In the genomic region with DNA sequence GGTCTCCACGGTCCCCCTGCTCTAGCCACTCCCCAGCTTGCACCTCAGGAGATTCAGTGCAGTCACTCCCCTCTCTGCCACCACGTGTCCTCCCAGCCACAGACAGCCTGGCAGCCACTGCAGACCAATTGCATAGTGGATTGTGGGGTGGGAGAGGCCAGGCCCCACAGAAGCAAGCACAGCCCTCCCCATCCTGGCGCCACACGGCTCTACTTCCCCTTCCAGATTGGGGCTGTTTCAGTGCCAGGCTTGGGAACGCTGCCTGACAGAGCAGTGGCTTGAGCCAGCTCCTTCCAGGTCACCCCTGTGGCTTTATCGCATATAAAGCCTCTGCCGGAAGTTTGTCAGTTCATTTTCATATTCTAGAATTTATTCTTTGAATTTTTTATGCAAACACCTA, we compare ENCODE assay signal across 8 cellular contexts.
A peak's percentile ranks its signal among the peaks of the same experiment; 100 is the strongest.
DNase-seq lines count a peak whose midpoint lies in the region; ATAC-seq, FAIRE-seq and TF ChIP-seq lines count a peak whose summit lies in the region.

No MANE protein-coding gene starts in this region.

- no peak for TF ChIP-seq CTCF in ascending aorta (IDR thresholded peaks at IDR 0.05)
- TF ChIP-seq CTCF in D721Med (IDR thresholded peaks at IDR 0.05; ENCODE audit: insufficient read depth, missing control alignments): no peak

- peak overlapping the region in 1 of 2 donors; percentile 46 for H3K4me3 ChIP-seq in ascending aorta

- ATAC-seq in GM19438 (IDR thresholded peaks at IDR 0.05; ENCODE audit: low read depth, unreplicated experiment) (peak; percentile 39), HG03354 (IDR thresholded peaks at IDR 0.05; ENCODE audit: poor library complexity, severe bottlenecking, unreplicated experiment) (peak; percentile 33), sciatic nerve (peak; percentile 42)

- peaks cover 7 to 20% of the 10 kb centered on the region in 2 donors for H3K4me1 ChIP-seq in ascending aorta

- intact Hi-C loops in ascending aorta (cut with DNase I): loop anchor here (2.0 kb wide), 1 partner anchor 26 kb away; no protein-coding TSS in a partner anchor
- intact Hi-C loops in sciatic nerve (cut with DNase I): no loop called here

- no peaks in the 10 kb centered on the region for H3K27me3 ChIP-seq in ascending aorta

- peak overlapping the region; percentile 73 to 77 for H3K27ac ChIP-seq in ascending aorta

- H3K9me3 ChIP-seq in ascending aorta: no peaks in the 10 kb centered on the region

- H3K36me3 ChIP-seq in ascending aorta: no peaks in the 10 kb centered on the region

- DNase-seq in ascending aorta (ENCODE audit: low spot score in 2 of 2) (peak in 1 of 2 donors; percentile 76), sciatic nerve (ENCODE audit: low spot score) (no peak), 8988T (no peak), D721Med (ENCODE audit: insufficient read length, low spot score) (no peak), middle frontal gyrus (ENCODE audit: extremely low spot score, low spot score) (no peak)
- no peak for DNase-seq in activated naive CD4-positive, alpha-beta T cell (lab: John Stamatoyannopoulos, UW)

- FAIRE-seq in D721Med (lab: Jason Lieb, UNC): no peak
